Comparison of ENCODE assay signal across 15 cellular contexts in genomic region chr14:72023128-72024042, GRCh38.
DNase-seq lines count a peak whose midpoint lies in the region; ATAC-seq and TF ChIP-seq lines count a peak whose summit lies in the region.
"Had no signal": no experiment of that assay in that cellular context is flagged by ENCODE, and none has a peak within 500 bp of the region (broad histone marks: within the 10 kb centered on the region; RNA-seq: fewer than 3 reads in every experiment).

No MANE protein-coding gene starts in this region.

- BruUV-seq in PC-3 (replicated peaks; lab: Mats Ljungman, UMichigan) = no TSS peak

- no peaks in the 10 kb centered on the region for H3K79me2 ChIP-seq in PC-3 (ENCODE audit: low read length)

- H2AFZ ChIP-seq in PC-3 (ENCODE audit: low read length) = peak overlapping the region; percentile 11; the same call in 1 of the 2 replicates

- H3K9me2 ChIP-seq in PC-3 (replicated peaks; ENCODE audit: low read length) = no peaks in the 10 kb centered on the region

- H3K4me2 ChIP-seq in PC-3 (ENCODE audit: low read length) = peak overlapping the region; percentile 65

- H3F3A ChIP-seq in PC-3 (ENCODE audit: low read length, unreplicated experiment) = no peaks in the 10 kb centered on the region

- no peaks in the 10 kb centered on the region for H4K20me1 ChIP-seq in PC-3 (ENCODE audit: low read length)

- CTCF ChIA-PET in PC-3 (lab: Charles Lee) = no interaction called here

- TF ChIP-seq CTCF in PC-3 (conservative IDR thresholded peaks at IDR 0.05; ENCODE audit: low read depth, low read length) = no peak
- no peak for TF ChIP-seq CTCF in epithelial cell of esophagus (IDR thresholded peaks at IDR 0.05; ENCODE audit: insufficient read depth, low read depth, low read length, missing control alignments)

- H3K36me3 ChIP-seq in PC-3 (ENCODE audit: low read depth, low read length) = no peaks in the 10 kb centered on the region
- no peaks in the 10 kb centered on the region for H3K36me3 ChIP-seq in subcutaneous abdominal adipose tissue (ENCODE audit: control insufficient read depth in 5 of 5, insufficient read depth in 5 of 5, low read length in 5 of 5)
- H3K36me3 ChIP-seq: SJCRH30 had no signal

- intact Hi-C loops in PC-3 (cut with micrococcal nuclease) = no loop called here

- H3K27me3 ChIP-seq in PC-3 (ENCODE audit: low read length) (peaks cover 41% of the 10 kb centered on the region), subcutaneous abdominal adipose tissue (ENCODE audit: control insufficient read depth in 5 of 5, insufficient read depth in 4 of 5, low read length in 5 of 5) (no peaks in the 10 kb centered on the region)
- H3K27me3 ChIP-seq: SJCRH30 had no signal

- DNase-seq in NOMO-1 treated with DMSO at 0.1 percent for 48 hours (lab: John Stamatoyannopoulos, UW; ENCODE audit: unreplicated experiment) (peak; percentile 13), NOMO-1 (lab: John Stamatoyannopoulos, UW; ENCODE audit: unreplicated experiment in 2 of 2) (no peak), PC-3 (peak; percentile 93), epithelial cell of esophagus (ENCODE audit: low read depth) (peak; percentile 65), NCI-H146 (lab: John Stamatoyannopoulos, UW) (no peak), ecto neural progenitor cell (ENCODE audit: low spot score) (no peak)
- DNase-seq: 8988T; central memory CD4-positive, alpha-beta T cell; DMS79; GOT3; NCI-H2171 had no signal

- H3K4me3 ChIP-seq in PC-3 (ENCODE audit: low read length) = peak overlapping the region; percentile 23
- H3K4me3 ChIP-seq in epithelial cell of esophagus (ENCODE audit: low read length) = no peak overlapping the region
- H3K4me3 ChIP-seq in subcutaneous abdominal adipose tissue (ENCODE audit: low read depth in 1 of 5, low read length in 5 of 5) = peak overlapping the region in 2 of 5 donors; percentile 16 to 17
- H3K4me3 ChIP-seq: SJCRH30 had no signal

- H3K4me1 ChIP-seq in PC-3 (ENCODE audit: insufficient read depth, low read length) (peaks cover 20% of the 10 kb centered on the region), subcutaneous abdominal adipose tissue (ENCODE audit: control insufficient read depth in 5 of 5, insufficient read depth in 5 of 5, low read length in 5 of 5) (peaks cover 0 to 17% (median 13%) of the 10 kb centered on the region in 5 donors)
- H3K4me1 ChIP-seq: SJCRH30 had no signal

- POLR2A ChIA-PET in PC-3 (lab: Charles Lee; ENCODE audit: unreplicated experiment) = no interaction called here

- H3K27ac ChIP-seq in PC-3 (ENCODE audit: low read length) = peak overlapping the region; percentile 48
- peak overlapping the region; percentile 33 for H3K27ac ChIP-seq in subcutaneous abdominal adipose tissue (ENCODE audit: low read depth, low read length)
- H3K27ac ChIP-seq: C4-2B, SJCRH30 had no signal

- no peak overlapping the region for H3K9ac ChIP-seq in PC-3 (ENCODE audit: low read length)
- peak overlapping the region in 2 of 5 donors; percentile 5 to 16 for H3K9ac ChIP-seq in subcutaneous abdominal adipose tissue (ENCODE audit: low read length in 5 of 5)

- ATAC-seq in PC-3 (peak; percentile 72), GM19023 (IDR thresholded peaks at IDR 0.05; ENCODE audit: unreplicated experiment) (no peak)

- H3K9me3 ChIP-seq in PC-3 (ENCODE audit: low read length) = no peaks in the 10 kb centered on the region
- H3K9me3 ChIP-seq in subcutaneous abdominal adipose tissue (ENCODE audit: control insufficient read depth in 5 of 5, low read length in 5 of 5) = no peaks in the 10 kb centered on the region
- H3K9me3 ChIP-seq: SJCRH30 had no signal

Comparison
In these comparisons a context has a peak if more than half of its experiments do, and no peak if none do; other contexts are left out.
1. DNase-seq: peak in NOMO-1 treated with DMSO at 0.1 percent for 48 hours (single experiment), PC-3 (single experiment) and epithelial cell of esophagus (single experiment); none in NOMO-1 (0 of 2), NCI-H146 (single experiment) and ecto neural progenitor cell (single experiment).